Comparison of ENCODE assay signal across 24 cellular contexts in genomic region chr4:156694413-156694812, GRCh38.
"Had no signal": no experiment of that assay in that cellular context is flagged by ENCODE, and none has a peak within 500 bp of the region (broad histone marks: within the 10 kb centered on the region; RNA-seq: fewer than 3 reads in every experiment).

No MANE protein-coding gene starts in this region.

- H2AFZ ChIP-seq: hepatocyte had no signal

- H3K27ac ChIP-seq: ascending aorta, brain microvascular endothelial cell, hepatocyte, testis, vagina had no signal

- H3K4me1 ChIP-seq: ascending aorta, testis, vagina had no signal

- H3K4me2 ChIP-seq: hepatocyte had no signal

- H3K9me3 ChIP-seq: ascending aorta, testis, vagina had no signal

- H3K4me3 ChIP-seq: ascending aorta, hepatocyte, testis, vagina had no signal

- H3K27me3 ChIP-seq: ascending aorta, brain microvascular endothelial cell, hepatocyte, testis, vagina had no signal

- H3K27ac Mint-ChIP-seq: activated naive CD4-positive, alpha-beta T cell treated with anti-CD3 and anti-CD28 coated beads, Interleukin-2, amount 50 U/mL, for 72 hours; activated T-helper 17 cell treated with anti-CD3 and anti-CD28 coated beads, Interleukin-2, amount 50 U/mL, for 72 hours; dendritic cell treated with granulocyte-macrophage colony-stimulating factor and Interleukin-4, amounts not matched to agents 40 ng/mL and 50 ng/mL, for 4 days; immature natural killer cell; natural killer cell treated with Interleukin-12 subunit alpha and Interleukin-12 subunit beta and Interleukin-15 and Interleukin-18, amount 100 ng/mL, for 72 hours; stimulated activated naive B cell treated with anti-CD40 and anti-IgM and Interleukin-4, amounts not matched to agents 10 μg/mL and 1 μg/mL and 100 μg/mL, for 72 hours had no signal

- H3K4me3 Mint-ChIP-seq: activated T-helper 17 cell treated with anti-CD3 and anti-CD28 coated beads, Interleukin-2, amount 50 U/mL, for 72 hours; dendritic cell treated with granulocyte-macrophage colony-stimulating factor and Interleukin-4, amounts not matched to agents 40 ng/mL and 50 ng/mL, for 4 days; immature natural killer cell; natural killer cell treated with Interleukin-12 subunit alpha and Interleukin-12 subunit beta and Interleukin-15 and Interleukin-18, amount 100 ng/mL, for 72 hours; stimulated activated naive B cell treated with anti-CD40 and anti-IgM and Interleukin-4, amounts not matched to agents 10 μg/mL and 1 μg/mL and 100 μg/mL, for 72 hours had no signal

- H3K9me3 Mint-ChIP-seq: activated T-helper 17 cell treated with anti-CD3 and anti-CD28 coated beads, Interleukin-2, amount 50 U/mL, for 72 hours; dendritic cell treated with granulocyte-macrophage colony-stimulating factor and Interleukin-4, amounts not matched to agents 40 ng/mL and 50 ng/mL, for 4 days; stimulated activated naive B cell treated with anti-CD40 and anti-IgM and Interleukin-4, amounts not matched to agents 10 μg/mL and 1 μg/mL and 100 μg/mL, for 72 hours had no signal

- DNase-seq: activated CD4-positive, alpha-beta T cell treated with anti-CD3 and anti-CD28 coated beads for 1 hour; activated T-cell treated with anti-CD3 and anti-CD28 coated beads, Interleukin-2, amount 50 U/mL, for 1 hour; brain microvascular endothelial cell; effector CD4-positive, alpha-beta T cell; foreskin melanocyte; glutamatergic neuron; immature natural killer cell; kidney glomerular epithelial cell; left ventricle myocardium superior; mammary epithelial cell; small intestine; stimulated activated CD4-positive, alpha-beta T cell treated with anti-CD3 and anti-CD28 coated beads, Interleukin-15, amount 100 ng/mL, for 24 hours; stimulated activated CD8-positive, alpha-beta memory T cell treated with anti-CD3 and anti-CD28 coated beads, Interleukin-4, amount 100 ng/mL, for 48 hours; stimulated activated naive B cell treated with anti-CD40 and anti-IgM and Interleukin-4, amounts not matched to agents 10 μg/mL and 1 μg/mL and 100 μg/mL, for 72 hours; testis; trophoblast cell had no signal

- ATAC-seq: activated naive CD4-positive, alpha-beta T cell treated with anti-CD3 and anti-CD28 coated beads, Interleukin-2, amount 50 U/mL, for 72 hours; activated T-helper 17 cell treated with anti-CD3 and anti-CD28 coated beads, Interleukin-2, amount 50 U/mL, for 72 hours; left ventricle myocardium superior; natural killer cell treated with Interleukin-12 subunit alpha and Interleukin-12 subunit beta and Interleukin-15 and Interleukin-18, amount 100 ng/mL, for 72 hours; sciatic nerve; stimulated activated naive B cell treated with anti-CD40 and anti-IgM and Interleukin-4, amounts not matched to agents 10 μg/mL and 1 μg/mL and 100 μg/mL, for 72 hours had no signal

- H3K27me3 Mint-ChIP-seq: activated T-helper 17 cell treated with anti-CD3 and anti-CD28 coated beads, Interleukin-2, amount 50 U/mL, for 72 hours; dendritic cell treated with granulocyte-macrophage colony-stimulating factor and Interleukin-4, amounts not matched to agents 40 ng/mL and 50 ng/mL, for 4 days; natural killer cell treated with Interleukin-12 subunit alpha and Interleukin-12 subunit beta and Interleukin-15 and Interleukin-18, amount 100 ng/mL, for 72 hours; stimulated activated naive B cell treated with anti-CD40 and anti-IgM and Interleukin-4, amounts not matched to agents 10 μg/mL and 1 μg/mL and 100 μg/mL, for 72 hours had no signal

- H3K36me3 Mint-ChIP-seq: activated naive CD4-positive, alpha-beta T cell treated with anti-CD3 and anti-CD28 coated beads, Interleukin-2, amount 50 U/mL, for 72 hours; immature natural killer cell; stimulated activated naive B cell treated with anti-CD40 and anti-IgM and Interleukin-4, amounts not matched to agents 10 μg/mL and 1 μg/mL and 100 μg/mL, for 72 hours had no signal

- H3K79me2 ChIP-seq: hepatocyte had no signal

- H3K36me3 ChIP-seq: ascending aorta, brain microvascular endothelial cell, vagina had no signal

- H3K4me1 Mint-ChIP-seq: activated T-helper 17 cell treated with anti-CD3 and anti-CD28 coated beads, Interleukin-2, amount 50 U/mL, for 72 hours; immature natural killer cell; stimulated activated naive B cell treated with anti-CD40 and anti-IgM and Interleukin-4, amounts not matched to agents 10 μg/mL and 1 μg/mL and 100 μg/mL, for 72 hours had no signal
